8 cellular contexts compared by ENCODE assay signal in genomic region chr12:44874981-44875416, GRCh38. TPM values are rescaled to one million over a fixed set of nuclear protein-coding genes. Genes with fewer than 3 reads are reported as not detected.
DNase-seq lines count a peak whose midpoint lies in the region; ATAC-seq lines count a peak whose summit lies in the region.

No MANE protein-coding gene starts in this region.

- ATAC-seq in esophagus mucosa (peak; percentile 11), sciatic nerve (peak; percentile 30), GM21576 (IDR thresholded peaks at IDR 0.05; ENCODE audit: unreplicated experiment) (no peak)

- intact Hi-C loops in sciatic nerve (cut with DNase I): no loop called here

- DNase-seq in activated gamma-delta T cell treated with Interleukin-2 at 50 U/mL for 16 hours (peak; percentile 14), activated gamma-delta T cell (lab: John Stamatoyannopoulos, UW) (no peak), sciatic nerve (ENCODE audit: low spot score) (no peak), UCSD-AML1 (lab: John Stamatoyannopoulos, UW; ENCODE audit: unreplicated experiment) (no peak), SHP77 (lab: John Stamatoyannopoulos, UW) (no peak)
- DNase-seq in activated CD4-positive, alpha-beta T cell treated with anti-CD3 and anti-CD28 coated beads for 48 hours: peak; percentile 26

RNA-seq across cellular contexts. Expression of gene NELL2, which starts 1.1 kb away (rescaled TPM):
- total RNA-seq in esophagus mucosa (3.0 TPM), sciatic nerve (2.4 TPM)

Comparison
In these comparisons a context has a peak if more than half of its experiments do, and no peak if none do; other contexts are left out.
1. DNase-seq: peak in activated gamma-delta T cell treated with Interleukin-2 at 50 U/mL for 16 hours (single experiment) and activated CD4-positive, alpha-beta T cell treated with anti-CD3 and anti-CD28 coated beads for 48 hours (single experiment); none in activated gamma-delta T cell (single experiment), sciatic nerve (single experiment), UCSD-AML1 (single experiment) and SHP77 (0 of 2).